In genomic region chr13:34943675-34944634, GRCh38 we compare ENCODE assay signal across 8 cellular contexts. TPM values are rescaled to one million over a fixed set of nuclear protein-coding genes. Genes with fewer than 3 reads are reported as not detected.
DNase-seq lines count a peak whose midpoint lies in the region; ATAC-seq and TF ChIP-seq lines count a peak whose summit lies in the region.

No MANE protein-coding gene starts in this region.

- no peaks in the 10 kb centered on the region for H3K27me3 ChIP-seq in left ventricle myocardium inferior (ENCODE audit: low read depth)
- no peaks in the 10 kb centered on the region for H3K27me3 ChIP-seq in WERI-Rb-1 (ENCODE audit: insufficient read depth, low read depth, severe bottlenecking)
- no peaks in the 10 kb centered on the region for H3K27me3 ChIP-seq in uterus

- intact Hi-C loops in left ventricle myocardium inferior (cut with micrococcal nuclease) (no loop called here), left cardiac atrium (cut with DNase I) (no loop called here), uterus (cut with DNase I; ENCODE audit: low total_unique reads) (no loop called here)

- ATAC-seq in left cardiac atrium (no peak), HG03432 (IDR thresholded peaks at IDR 0.05; ENCODE audit: unreplicated experiment) (no peak)

- no peak overlapping the region for H3K27ac ChIP-seq in left ventricle myocardium inferior (replicated peaks)
- no peak overlapping the region for H3K27ac ChIP-seq in WERI-Rb-1
- peak overlapping the region; percentile 87 to 89 for H3K27ac ChIP-seq in uterus

- H3K9me3 ChIP-seq in left ventricle myocardium inferior (replicated peaks) (no peaks in the 10 kb centered on the region), WERI-Rb-1 (ENCODE audit: severe bottlenecking) (no peaks in the 10 kb centered on the region), uterus (no peaks in the 10 kb centered on the region)

- DNase-seq in left ventricle myocardium inferior (no peak), left cardiac atrium (no peak), WERI-Rb-1 (no peak), left kidney (ENCODE audit: low read depth, low spot score) (peak; percentile 5), uterus (no peak), GM19238 (ENCODE audit: insufficient read length, low spot score) (no peak), NCI-H1694 treated with DMSO at 0.1 percent for 48 hours (lab: John Stamatoyannopoulos, UW) (no peak)

- H3K4me3 ChIP-seq in left ventricle myocardium inferior (peak overlapping the region; percentile 94), WERI-Rb-1 (ENCODE audit: low read depth, low read length) (peak overlapping the region; percentile 79), uterus (peak overlapping the region; percentile 89 to 92)

- TF ChIP-seq POLR2A in uterus (IDR thresholded peaks at IDR 0.05) = no peak

- TF ChIP-seq CTCF in left ventricle myocardium inferior (IDR thresholded peaks at IDR 0.05; ENCODE audit: borderline replicate concordance) (no peak), WERI-Rb-1 (IDR thresholded peaks at IDR 0.05; ENCODE audit: low read depth, low read length) (no peak), uterus (IDR thresholded peaks at IDR 0.05) (no peak)

- H3K36me3 ChIP-seq in left ventricle myocardium inferior (no peaks in the 10 kb centered on the region), WERI-Rb-1 (no peaks in the 10 kb centered on the region), uterus (no peaks in the 10 kb centered on the region)

- H3K4me1 ChIP-seq in left ventricle myocardium inferior (peaks cover 50% of the 10 kb centered on the region), uterus (no peaks in the 10 kb centered on the region)

RNA-seq across cellular contexts. Expression of gene NBEA, which starts 1.9 kb away (rescaled TPM):
- 21.0 TPM for total RNA-seq in left ventricle myocardium inferior
- 10 to 100 TPM; 12.2 to 20.8 TPM for total RNA-seq in left cardiac atrium
- total RNA-seq in uterus = 10 to 100 TPM; 15.6 to 58.1 (median 37.3) TPM

Comparison
In these comparisons a context has a peak if more than half of its experiments do, and no peak if none do; other contexts are left out.
1. H3K27ac ChIP-seq: peak in uterus (2 of 2); none in left ventricle myocardium inferior (single experiment) and WERI-Rb-1 (single experiment).
2. Peak in every context shown above with its lines, with median percentiles within 50 percentile points of each other: H3K4me3 ChIP-seq.